ENCODE assay signal across 9 cellular contexts in the genomic region with DNA sequence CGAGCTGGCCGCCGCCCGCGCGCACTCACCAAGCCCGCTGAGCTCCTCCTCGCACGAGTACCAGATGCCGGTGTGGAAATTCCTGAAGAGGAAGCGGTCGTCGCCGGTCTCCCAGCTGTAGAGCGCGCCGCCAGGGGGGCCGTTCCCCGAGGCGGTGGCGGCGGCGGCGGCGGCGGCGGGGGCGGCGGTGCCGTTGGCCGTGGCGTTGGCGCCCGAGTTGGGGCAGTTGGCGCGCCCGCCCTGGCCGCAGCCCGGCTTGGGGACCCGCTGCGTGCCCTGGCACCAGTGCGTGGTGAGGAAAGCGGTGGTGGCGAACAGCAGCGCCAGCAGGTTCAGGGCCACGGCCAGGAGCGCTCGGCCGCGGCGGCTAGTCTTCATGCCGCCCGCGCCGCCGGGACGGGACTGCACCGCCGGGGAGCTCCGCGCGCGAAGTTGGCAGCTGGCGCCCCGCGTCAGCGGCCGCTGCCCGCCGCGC. TPM values are rescaled to one million over a fixed set of nuclear protein-coding genes. Genes with fewer than 3 reads are reported as not detected.
A peak's percentile ranks its signal among the peaks of the same experiment; 100 is the strongest.
DNase-seq lines count a peak whose midpoint lies in the region; ATAC-seq and TF ChIP-seq lines count a peak whose summit lies in the region.
"Had no signal": no experiment of that assay in that cellular context is flagged by ENCODE, and none has a peak within 500 bp of the region (broad histone marks: within the 10 kb centered on the region; RNA-seq: fewer than 3 reads in every experiment).

No MANE protein-coding gene starts in this region.

- H3K9me3 Mint-ChIP-seq in activated T-cell treated with anti-CD3 and anti-CD28 coated beads, Interleukin-2, amount 50 U/mL, for 4 hours = no peaks in the 10 kb centered on the region
- no peaks in the 10 kb centered on the region for H3K9me3 Mint-ChIP-seq in activated CD8-positive, alpha-beta T cell treated with anti-CD3 and anti-CD28 coated beads for 36 hours
- no peaks in the 10 kb centered on the region for H3K9me3 Mint-ChIP-seq in HFFc6
- H3K9me3 Mint-ChIP-seq: effector memory CD8-positive, alpha-beta T cell had no signal

- peak; percentile 22 to 39 for ATAC-seq in activated T-cell treated with anti-CD3 and anti-CD28 coated beads, Interleukin-2, amount 50 U/mL, for 4 hours
- ATAC-seq in activated CD8-positive, alpha-beta T cell treated with anti-CD3 and anti-CD28 coated beads for 36 hours = no peak
- ATAC-seq in HG03520 (IDR thresholded peaks at IDR 0.05; ENCODE audit: unreplicated experiment) = no peak
- ATAC-seq: effector memory CD8-positive, alpha-beta T cell had no signal

- CTCF ChIA-PET in activated CD8-positive, alpha-beta T cell treated with anti-CD3 and anti-CD28 coated beads for 36 hours (lab: Charles Lee) = no interaction called here

- no peak for TF ChIP-seq CTCF in activated CD8-positive, alpha-beta T cell treated with anti-CD3 and anti-CD28 coated beads for 36 hours (IDR thresholded peaks at IDR 0.05)
- TF ChIP-seq CTCF in suprapubic skin (IDR thresholded peaks at IDR 0.05) (no peak), HFFc6 (IDR thresholded peaks at IDR 0.05) (no peak)

- POLR2A ChIA-PET in activated CD8-positive, alpha-beta T cell treated with anti-CD3 and anti-CD28 coated beads for 36 hours (lab: Charles Lee) = no interaction called here

- no peaks in the 10 kb centered on the region for H3K36me3 ChIP-seq in suprapubic skin

- DNase-seq in activated T-cell treated with anti-CD3 and anti-CD28 coated beads, Interleukin-2, amount 50 U/mL, for 4 hours = no peak
- DNase-seq in activated T-cell treated with anti-CD3 and anti-CD28 coated beads, Interleukin-2, amount 50 U/mL, for 48 hours = no peak
- DNase-seq in activated CD8-positive, alpha-beta T cell treated with anti-CD3 and anti-CD28 coated beads for 36 hours = peak; percentile 14
- DNase-seq in suprapubic skin (ENCODE audit: low spot score in 2 of 2) = no peak
- no peak for DNase-seq in NCI-H774 (lab: John Stamatoyannopoulos, UW)
- no peak for DNase-seq in HFFc6
- DNase-seq: effector memory CD8-positive, alpha-beta T cell had no signal

- TF ChIP-seq POLR2A in suprapubic skin (IDR thresholded peaks at IDR 0.05) = no peak

- peaks cover 2% of the 10 kb centered on the region for H3K4me1 Mint-ChIP-seq in activated T-cell treated with anti-CD3 and anti-CD28 coated beads, Interleukin-2, amount 50 U/mL, for 4 hours (ENCODE audit: low read depth)
- H3K4me1 Mint-ChIP-seq in activated CD8-positive, alpha-beta T cell treated with anti-CD3 and anti-CD28 coated beads for 36 hours (ENCODE audit: low read depth) = peaks cover 5% of the 10 kb centered on the region
- peaks cover 6% of the 10 kb centered on the region for H3K4me1 Mint-ChIP-seq in HFFc6 (ENCODE audit: low read depth)

- WGBS in suprapubic skin = no CpG with 5 or more reads among the region's 71 CpGs

- no peaks in the 10 kb centered on the region for H3K36me3 Mint-ChIP-seq in activated T-cell treated with anti-CD3 and anti-CD28 coated beads, Interleukin-2, amount 50 U/mL, for 4 hours (ENCODE audit: insufficient read depth)
- no peaks in the 10 kb centered on the region for H3K36me3 Mint-ChIP-seq in activated CD8-positive, alpha-beta T cell treated with anti-CD3 and anti-CD28 coated beads for 36 hours (ENCODE audit: low read depth)
- no peaks in the 10 kb centered on the region for H3K36me3 Mint-ChIP-seq in HFFc6 (ENCODE audit: low read depth)

- H3K4me3 ChIP-seq in iPS-18c (ENCODE audit: insufficient read depth, low read depth, low read length) (peak overlapping the region; percentile 62), suprapubic skin (peak overlapping the region; percentile 49)

- H3K27ac Mint-ChIP-seq in activated CD8-positive, alpha-beta T cell treated with anti-CD3 and anti-CD28 coated beads for 36 hours = no peak overlapping the region
- no peak overlapping the region for H3K27ac Mint-ChIP-seq in HFFc6
- H3K27ac Mint-ChIP-seq: effector memory CD8-positive, alpha-beta T cell had no signal

- no peaks in the 10 kb centered on the region for H3K9me3 ChIP-seq in iPS-18c (ENCODE audit: control insufficient read depth, insufficient read depth, low read length)
- no peaks in the 10 kb centered on the region for H3K9me3 ChIP-seq in suprapubic skin

- H3K27me3 ChIP-seq in suprapubic skin = peaks cover 76% of the 10 kb centered on the region

- TF ChIP-seq EP300 in suprapubic skin (IDR thresholded peaks at IDR 0.05) = no peak

- H3K4me1 ChIP-seq in suprapubic skin = peaks cover 13% of the 10 kb centered on the region

- intact Hi-C loops in activated CD8-positive, alpha-beta T cell treated with anti-CD3 and anti-CD28 coated beads for 36 hours (cut with micrococcal nuclease) = no loop called here

- H3K4me3 Mint-ChIP-seq in activated T-cell treated with anti-CD3 and anti-CD28 coated beads, Interleukin-2, amount 50 U/mL, for 4 hours = no peak overlapping the region
- H3K4me3 Mint-ChIP-seq in activated CD8-positive, alpha-beta T cell treated with anti-CD3 and anti-CD28 coated beads for 36 hours = no peak overlapping the region
- no peak overlapping the region for H3K4me3 Mint-ChIP-seq in HFFc6

- no peak overlapping the region for H3K27ac ChIP-seq in suprapubic skin

- peaks cover 52% of the 10 kb centered on the region for H3K27me3 Mint-ChIP-seq in activated T-cell treated with anti-CD3 and anti-CD28 coated beads, Interleukin-2, amount 50 U/mL, for 4 hours (ENCODE audit: low read depth)
- peaks cover 43% of the 10 kb centered on the region for H3K27me3 Mint-ChIP-seq in activated CD8-positive, alpha-beta T cell treated with anti-CD3 and anti-CD28 coated beads for 36 hours
- H3K27me3 Mint-ChIP-seq in HFFc6 (ENCODE audit: insufficient read depth) = peaks cover 44% of the 10 kb centered on the region

RNA-seq across cellular contexts. Expression of a gene that starts 0.4 kb away (rescaled TPM):
- not detected for total RNA-seq in activated T-cell treated with anti-CD3 and anti-CD28 coated beads, Interleukin-2, amount 50 U/mL, for 4 hours
- not detected for total RNA-seq in activated CD8-positive, alpha-beta T cell treated with anti-CD3 and anti-CD28 coated beads for 36 hours
- 1 to 10 TPM in 1 of 4 donors, under 1 TPM in 1, not detected in 2; 0.64 to 1.7 TPM for total RNA-seq in suprapubic skin
- not detected for total RNA-seq in HFFc6 (2021; fragmentation: NEBNext Ultra II Directional; extraction: Animal tissue kit (Norgen Biotek cat#: 25700))

Comparison
In these comparisons a context has a peak if more than half of its experiments do, and no peak if none do; other contexts are left out.
1. ATAC-seq: peak in activated T-cell treated with anti-CD3 and anti-CD28 coated beads, Interleukin-2, amount 50 U/mL, for 4 hours (2 of 2); none in activated CD8-positive, alpha-beta T cell treated with anti-CD3 and anti-CD28 coated beads for 36 hours (single experiment) and HG03520 (single experiment).